Comparison of ENCODE assay signal across 29 cellular contexts in the genomic region with DNA sequence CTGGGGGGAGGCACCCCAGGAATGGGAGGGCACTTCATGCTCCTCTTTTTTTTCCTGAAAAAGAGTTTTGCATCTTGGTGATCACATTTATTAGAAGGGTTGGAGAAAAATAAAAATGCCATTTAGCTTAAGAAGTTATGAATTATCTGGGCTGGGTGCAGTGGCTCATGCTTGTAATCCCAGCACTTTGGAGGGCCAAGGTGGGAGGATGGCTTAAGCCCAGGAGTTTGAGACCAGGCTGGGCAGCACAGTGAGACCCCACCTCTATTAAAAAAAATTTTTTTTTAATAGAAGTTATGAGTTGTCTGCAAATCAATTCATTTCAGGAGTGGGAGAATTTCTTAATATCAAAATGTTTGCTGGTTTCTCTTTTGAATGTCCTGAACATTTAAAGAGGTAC.
"Had no signal": no experiment of that assay in that cellular context is flagged by ENCODE, and none has a peak within 500 bp of the region (broad histone marks: within the 10 kb centered on the region; RNA-seq: fewer than 3 reads in every experiment).

No MANE protein-coding gene starts in this region.

- H3K27me3 Mint-ChIP-seq: effector memory CD8-positive, alpha-beta T cell had no signal

- H3K27ac Mint-ChIP-seq: dendritic cell treated with granulocyte-macrophage colony-stimulating factor and Interleukin-4, amounts not matched to agents 40 ng/mL and 50 ng/mL, for 4 days; endodermal cell had no signal

- H3K36me3 ChIP-seq: colonic mucosa, esophagus muscularis mucosa, esophagus squamous epithelium, gastrocnemius medialis, gastroesophageal sphincter, heart left ventricle, heart right ventricle had no signal

- FAIRE-seq: endometrium, endothelial cell of umbilical vein, frontal cortex had no signal

- H3K9me3 ChIP-seq: colonic mucosa, esophagus muscularis mucosa, esophagus squamous epithelium, gastrocnemius medialis, gastroesophageal sphincter, heart left ventricle, heart right ventricle had no signal

- H3K27me3 ChIP-seq: colonic mucosa had no signal

- DNase-seq: colonic mucosa; cortex of kidney; dermis blood vessel endothelial cell; dorsolateral prefrontal cortex; effector CD4-positive, alpha-beta T cell; effector CD8-positive, alpha-beta T cell; effector memory CD4-positive, alpha-beta T cell; effector memory CD8-positive, alpha-beta T cell; endodermal cell; erythroblast; esophagus squamous epithelium; foreskin fibroblast; foreskin keratinocyte; foreskin melanocyte; gastrocnemius medialis; glutamatergic neuron; head of caudate nucleus; heart left ventricle; heart right ventricle had no signal

- H3K4me3 Mint-ChIP-seq: dendritic cell treated with granulocyte-macrophage colony-stimulating factor and Interleukin-4, amounts not matched to agents 40 ng/mL and 50 ng/mL, for 4 days; effector memory CD8-positive, alpha-beta T cell; endodermal cell had no signal

- ATAC-seq: effector memory CD8-positive, alpha-beta T cell; esophagus mucosa; foreskin keratinocyte; gastrocnemius medialis; gastroesophageal sphincter; heart left ventricle; heart right ventricle had no signal

- H3K4me3 ChIP-seq: colonic mucosa, coronary artery, dorsolateral prefrontal cortex, esophagus muscularis mucosa, esophagus squamous epithelium, gastrocnemius medialis, gastroesophageal sphincter, heart left ventricle, heart right ventricle, hepatocyte had no signal

- H3K9me3 Mint-ChIP-seq: dendritic cell treated with granulocyte-macrophage colony-stimulating factor and Interleukin-4, amounts not matched to agents 40 ng/mL and 50 ng/mL, for 4 days; effector memory CD8-positive, alpha-beta T cell; endodermal cell had no signal

- H3K4me1 ChIP-seq: colonic mucosa, esophagus muscularis mucosa, esophagus squamous epithelium, foreskin keratinocyte, gastrocnemius medialis, gastroesophageal sphincter, heart left ventricle, heart right ventricle had no signal

- H3K27ac ChIP-seq: colonic mucosa, coronary artery, dorsolateral prefrontal cortex, epithelial cell of prostate, esophagus muscularis mucosa, esophagus squamous epithelium, foreskin keratinocyte, gastrocnemius medialis, gastroesophageal sphincter, heart left ventricle, heart right ventricle, hepatocyte had no signal
